26 cellular contexts compared by ENCODE assay signal in genomic region chr6:25113436-25113835, GRCh38.
"Had no signal": no experiment of that assay in that cellular context is flagged by ENCODE, and none has a peak within 500 bp of the region (broad histone marks: within the 10 kb centered on the region; RNA-seq: fewer than 3 reads in every experiment).

No MANE protein-coding gene starts in this region.

- H3K4me3 ChIP-seq: breast epithelium, ovary, right lobe of liver, testis, uterus had no signal

- H3K27ac Mint-ChIP-seq: activated CD4-positive, alpha-beta T cell treated with anti-CD3 and anti-CD28 coated beads for 36 hours; activated CD8-positive, alpha-beta T cell treated with anti-CD3 and anti-CD28 coated beads, Interleukin-2, amount 10 ng/mL, durations not matched to agents 7 days and 5 days; activated naive CD4-positive, alpha-beta T cell treated with anti-CD3 and anti-CD28 coated beads, Interleukin-2, amount 50 U/mL, for 24 hours; activated naive CD8-positive, alpha-beta T cell treated with anti-CD3 and anti-CD28 coated beads, Interleukin-2, amount 50 U/mL, for 24 hours; dendritic cell treated with granulocyte-macrophage colony-stimulating factor and Interleukin-4, amounts not matched to agents 40 ng/mL and 50 ng/mL, for 4 days; endodermal cell; immature natural killer cell; mesothelial cell of epicardium; nephron progenitor cell; progenitor cell of endocrine pancreas had no signal

- H3K27me3 Mint-ChIP-seq: activated CD4-positive, alpha-beta T cell treated with anti-CD3 and anti-CD28 coated beads for 36 hours; activated naive CD4-positive, alpha-beta T cell treated with anti-CD3 and anti-CD28 coated beads, Interleukin-2, amount 50 U/mL, for 24 hours; activated naive CD8-positive, alpha-beta T cell treated with anti-CD3 and anti-CD28 coated beads, Interleukin-2, amount 50 U/mL, for 24 hours; dendritic cell treated with granulocyte-macrophage colony-stimulating factor and Interleukin-4, amounts not matched to agents 40 ng/mL and 50 ng/mL, for 4 days; naive B cell had no signal

- H3K4me1 Mint-ChIP-seq: endodermal cell had no signal

- ATAC-seq: activated CD4-positive, alpha-beta T cell treated with anti-CD3 and anti-CD28 coated beads for 36 hours; activated CD8-positive, alpha-beta T cell treated with anti-CD3 and anti-CD28 coated beads, Interleukin-2, amount 10 ng/mL, durations not matched to agents 7 days and 5 days; activated naive CD8-positive, alpha-beta T cell treated with anti-CD3 and anti-CD28 coated beads, Interleukin-2, amount 50 U/mL, for 24 hours; stimulated activated naive CD8-positive, alpha-beta T cell treated with anti-CD3 and anti-CD28 coated beads, Interleukin-15, Interleukin-2, amounts not matched to agents 100 U/mL and 50 U/mL, for 24 hours had no signal

- H3K36me3 Mint-ChIP-seq: mesothelial cell of epicardium had no signal

- H3K9me3 ChIP-seq: breast epithelium, ovary, right lobe of liver, testis, uterus had no signal

- H3K9me3 Mint-ChIP-seq: activated naive CD4-positive, alpha-beta T cell treated with anti-CD3 and anti-CD28 coated beads, Interleukin-2, amount 50 U/mL, for 24 hours; activated naive CD8-positive, alpha-beta T cell treated with anti-CD3 and anti-CD28 coated beads, Interleukin-2, amount 50 U/mL, for 24 hours; dendritic cell treated with granulocyte-macrophage colony-stimulating factor and Interleukin-4, amounts not matched to agents 40 ng/mL and 50 ng/mL, for 4 days; endodermal cell; immature natural killer cell; mesothelial cell of epicardium; naive B cell; nephron progenitor cell had no signal

- H3K27me3 ChIP-seq: breast epithelium, ovary, right lobe of liver, testis, uterus had no signal

- DNase-seq: activated CD4-positive, alpha-beta T cell treated with anti-CD3 and anti-CD28 coated beads for 36 hours; activated CD4-positive, CD25-positive, alpha-beta regulatory T cell; activated CD8-positive, alpha-beta T cell treated with anti-CD3 and anti-CD28 coated beads, Interleukin-2, amount 10 ng/mL, durations not matched to agents 7 days and 5 days; activated naive CD8-positive, alpha-beta T cell treated with anti-CD3 and anti-CD28 coated beads, Interleukin-2, amount 50 U/mL, for 24 hours; activated T-cell treated with anti-CD3 and anti-CD28 coated beads for 4 hours; amygdala; central memory CD4-positive, alpha-beta T cell; endodermal cell; foreskin fibroblast; head of caudate nucleus; hippocampal formation; immature natural killer cell; naive B cell; nephron progenitor cell; ovary; right lobe of liver; stimulated activated CD4-positive, alpha-beta T cell treated with anti-CD3 and anti-CD28 coated beads, Interleukin-2, amount 100 ng/mL, for 48 hours; stimulated activated naive CD8-positive, alpha-beta T cell treated with anti-CD3 and anti-CD28 coated beads, Interleukin-15, Interleukin-2, amounts not matched to agents 100 U/mL and 50 U/mL, for 24 hours; testis; trophoblast cell; uterus had no signal

- H3K36me3 ChIP-seq: ovary, uterus had no signal

- H3K4me3 Mint-ChIP-seq: activated CD4-positive, alpha-beta T cell treated with anti-CD3 and anti-CD28 coated beads for 36 hours; activated CD8-positive, alpha-beta T cell treated with anti-CD3 and anti-CD28 coated beads, Interleukin-2, amount 10 ng/mL, durations not matched to agents 7 days and 5 days; activated naive CD4-positive, alpha-beta T cell treated with anti-CD3 and anti-CD28 coated beads, Interleukin-2, amount 50 U/mL, for 24 hours; activated naive CD8-positive, alpha-beta T cell treated with anti-CD3 and anti-CD28 coated beads, Interleukin-2, amount 50 U/mL, for 24 hours; dendritic cell treated with granulocyte-macrophage colony-stimulating factor and Interleukin-4, amounts not matched to agents 40 ng/mL and 50 ng/mL, for 4 days; endodermal cell; immature natural killer cell; mesothelial cell of epicardium; naive B cell; nephron progenitor cell had no signal

- H3K4me1 ChIP-seq: breast epithelium, testis, uterus had no signal

- H3K27ac ChIP-seq: ovary, right lobe of liver, testis had no signal
